ENCODE assay signal across 33 cellular contexts in the genomic region with DNA sequence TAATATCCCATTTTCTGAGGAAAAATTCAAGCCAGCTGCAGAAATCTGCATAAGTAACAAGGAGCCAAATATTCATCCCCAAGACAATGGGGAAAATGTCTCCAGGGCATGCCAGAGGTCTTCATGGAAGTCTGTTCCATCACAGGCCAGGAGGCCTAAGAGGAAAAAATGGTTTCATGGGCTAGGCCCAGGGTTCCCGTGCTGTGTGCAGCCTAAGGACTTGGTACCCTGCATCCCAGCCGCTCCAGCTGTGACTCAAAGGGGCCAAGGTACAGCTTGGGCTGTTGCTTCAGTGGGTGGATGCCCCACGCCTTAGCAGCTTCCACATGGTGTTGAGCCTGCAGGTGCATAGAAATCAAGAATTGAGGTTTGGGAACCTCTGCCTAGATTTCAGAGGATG.
"Had no signal": no experiment of that assay in that cellular context is flagged by ENCODE, and none has a peak within 500 bp of the region (broad histone marks: within the 10 kb centered on the region; RNA-seq: fewer than 3 reads in every experiment).

No MANE protein-coding gene starts in this region.

- ATAC-seq: activated CD8-positive, alpha-beta T cell treated with anti-CD3 and anti-CD28 coated beads for 36 hours; activated naive CD4-positive, alpha-beta T cell treated with anti-CD3 and anti-CD28 coated beads, Interleukin-2, amount 50 U/mL, for 72 hours; activated T-cell treated with anti-CD3 and anti-CD28 coated beads, Interleukin-2, amount 50 U/mL, for 4 hours; activated T-cell treated with anti-CD3 and anti-CD28 coated beads, Interleukin-2, amount 50 U/mL, for 72 hours; activated T-helper 17 cell treated with anti-CD3 and anti-CD28 coated beads, Interleukin-2, amount 50 U/mL, for 72 hours had no signal

- H3K27me3 ChIP-seq: adrenal gland, ascending aorta, cardiac muscle cell had no signal

- H3K27ac ChIP-seq: adrenal gland, ascending aorta, cardiac muscle cell, VCaP had no signal

- DNase-seq: activated B cell treated with CpG ODN at 0.5 μM for 24 hours; activated CD4-positive, alpha-beta memory T cell treated with anti-CD3 and anti-CD28 coated beads for 36 hours; activated CD4-positive, alpha-beta T cell treated with anti-CD3 and anti-CD28 coated beads for 4 hours; activated CD4-positive, alpha-beta T cell treated with anti-CD3 and anti-CD28 coated beads, Interleukin-2, amount 10 ng/mL, durations not matched to agents 24 days and 14 days; activated CD4-positive, alpha-beta T cell treated with anti-CD3 and anti-CD28 coated beads, Interleukin-2, amount 50 U/mL, for 1 hour; activated CD4-positive, alpha-beta T cell treated with anti-CD3 and anti-CD28 coated beads, Interleukin-2, amount 50 U/mL, for 4 hours; activated CD4-positive, CD25-positive, alpha-beta regulatory T cell treated with anti-CD3 and anti-CD28 coated beads, Interleukin-2, amount 50 U/mL, for 72 hours; activated CD8-positive, alpha-beta memory T cell treated with anti-CD3 and anti-CD28 coated beads, Interleukin-2, amount 50 U/mL, for 4 hours; activated CD8-positive, alpha-beta T cell treated with anti-CD3 and anti-CD28 coated beads for 36 hours; activated effector memory CD4-positive, alpha-beta T cell treated with anti-CD3 and anti-CD28 coated beads, Interleukin-2, amount 50 U/mL, for 16 hours; activated gamma-delta T cell treated with Interleukin-2 at 50 U/mL for 16 hours; activated naive CD4-positive, alpha-beta T cell; activated naive CD4-positive, alpha-beta T cell treated with anti-CD3 and anti-CD28 coated beads for 36 hours; activated naive CD4-positive, alpha-beta T cell treated with anti-CD3 and anti-CD28 coated beads, Interleukin-2, amount 50 U/mL, for 16 hours; activated naive CD8-positive, alpha-beta T cell treated with anti-CD3 and anti-CD28 coated beads for 36 hours; activated T-cell treated with anti-CD3 and anti-CD28 coated beads for 4 hours; activated T-cell treated with anti-CD3 and anti-CD28 coated beads, Interleukin-2, amount 50 U/mL, for 1 hour; activated T-cell treated with anti-CD3 and anti-CD28 coated beads, Interleukin-2, amount 50 U/mL, for 4 hours; activated T-cell treated with anti-CD3 and anti-CD28 coated beads, Interleukin-2, amount 50 U/mL, for 72 hours; adrenal gland; amygdala; anterior cingulate cortex; caudate nucleus; cerebellar nuclear complex; T-helper 2 cell; T-helper 9 cell had no signal

- H3K9me3 ChIP-seq: adrenal gland, ascending aorta had no signal

- H3K4me3 ChIP-seq: adrenal gland, ascending aorta, cardiac muscle cell had no signal

- H3K36me3 ChIP-seq: adrenal gland, ascending aorta, cardiac muscle cell had no signal

- H3K4me1 ChIP-seq: adrenal gland, ascending aorta had no signal

- FAIRE-seq: bronchial epithelial cell, TTC549 had no signal
